8 cellular contexts compared by ENCODE assay signal in genomic region chr5:115542651-115543364, GRCh38. TPM values are rescaled to one million over a fixed set of nuclear protein-coding genes. Genes with fewer than 3 reads are reported as not detected.
DNase-seq lines count a peak whose midpoint lies in the region; ATAC-seq and TF ChIP-seq lines count a peak whose summit lies in the region.

No MANE protein-coding gene starts in this region.

- no peak for DNase-seq in CD4-positive, alpha-beta T cell
- DNase-seq in MM.1S (no peak), dorsolateral prefrontal cortex (peak in 1 of 10 donors; percentile 6), amniotic stem cell (lab: John Stamatoyannopoulos, UW) (no peak), pons (ENCODE audit: low spot score) (no peak), GDM1 (lab: John Stamatoyannopoulos, UW) (no peak)

- intact Hi-C loops in CD4-positive, alpha-beta T cell (cut with DNase I, micrococcal nuclease): loop anchor here (5.0 to 10.0 kb wide), 3 partner anchors 84 to 368 kb away; partner anchors contain the start of genes AP3S1 (in 1 of the 2), ATG12 (in 1 of the 2) and TMED7 (in 1 of the 2)
- intact Hi-C loops in dorsolateral prefrontal cortex (cut with DNase I): loop anchor here (5.0 kb wide), 4 partner anchors 44 to 246 kb away; partner anchors contain the start of genes CCDC112 (in 1 of the 2) and TMED7 (in 1 of the 2)

- H3K36me3 Mint-ChIP-seq in CD4-positive, alpha-beta T cell (ENCODE audit: low read depth): peaks cover 74% of the 10 kb centered on the region

- no peak for TF ChIP-seq CTCF in CD4-positive, alpha-beta T cell (IDR thresholded peaks at IDR 0.05)
- TF ChIP-seq CTCF in MM.1S (IDR thresholded peaks at IDR 0.05; ENCODE audit: low read length) (no peak), dorsolateral prefrontal cortex (IDR thresholded peaks at IDR 0.05 in 54 of 56, conservative IDR thresholded peaks at IDR 0.05 in 2 of 56; ENCODE audit: low read depth in 1 of 56, partially characterized antibody in 56 of 56) (no peak), neural cell (IDR thresholded peaks at IDR 0.05; ENCODE audit: poor library complexity, severe bottlenecking) (no peak)

- H3K4me3 Mint-ChIP-seq in CD4-positive, alpha-beta T cell: peak overlapping the region; percentile 98

- no peak for TF ChIP-seq RAD21 in neural cell (conservative IDR thresholded peaks at IDR 0.05)

- peak overlapping the region; percentile 69 for H3K4me3 ChIP-seq in MM.1S (ENCODE audit: low read length)
- peak overlapping the region; percentile 35 to 97 (median 88) for H3K4me3 ChIP-seq in dorsolateral prefrontal cortex
- peak overlapping the region; percentile 88 for H3K4me3 ChIP-seq in neural cell (ENCODE audit: low read length)

- peaks cover 73% of the 10 kb centered on the region for H3K4me1 Mint-ChIP-seq in CD4-positive, alpha-beta T cell (ENCODE audit: low read depth)

- no peaks in the 10 kb centered on the region for H3K9me3 ChIP-seq in CD4-positive, alpha-beta T cell (ENCODE audit: control insufficient read depth, low read length)
- no peaks in the 10 kb centered on the region for H3K9me3 ChIP-seq in MM.1S (replicated peaks; ENCODE audit: insufficient read depth, low read length)
- H3K9me3 ChIP-seq in neural cell (ENCODE audit: low read length): no peaks in the 10 kb centered on the region

- no peak overlapping the region for H3K27ac ChIP-seq in CD4-positive, alpha-beta T cell (ENCODE audit: low read depth, low read length)
- H3K27ac ChIP-seq in MM.1S (ENCODE audit: low read length) (peak overlapping the region; percentile 96; the same call in 1 of the 2 replicates), dorsolateral prefrontal cortex (peak overlapping the region in 58 of 59 donors; percentile 3 to 99 (median 96)), neural cell (ENCODE audit: low read length) (peak overlapping the region; percentile 91)

- H4K20me1 ChIP-seq in MM.1S (ENCODE audit: insufficient read depth, low read length) (peaks cover 44% of the 10 kb centered on the region; the same call in 1 of the 2 replicates), neural cell (ENCODE audit: insufficient read depth) (peaks cover 7% of the 10 kb centered on the region)

- peak overlapping the region; percentile 98 for H3K27ac Mint-ChIP-seq in CD4-positive, alpha-beta T cell

- H3K79me2 ChIP-seq in MM.1S (ENCODE audit: low read length) (peaks cover 62% of the 10 kb centered on the region), neural cell (replicated peaks; ENCODE audit: insufficient read depth, low read length) (peaks cover 62% of the 10 kb centered on the region)

- POLR2A ChIA-PET in CD4-positive, alpha-beta T cell (lab: Charles Lee): interaction anchor here (0.6 to 3.2 kb wide), 6 partner anchors 9 to 300 kb away, joined by 3 to 33 read pairs (median 12); partner anchors contain the start of genes AP3S1, ATG12 and CCDC112

- H2AFZ ChIP-seq in MM.1S (ENCODE audit: low read length) (no peak overlapping the region), neural cell (ENCODE audit: low read depth, low read length) (no peak overlapping the region)

- no peaks in the 10 kb centered on the region for H3K9me2 ChIP-seq in MM.1S (replicated peaks; ENCODE audit: insufficient read depth, low read length)
- H3K9me2 ChIP-seq in neural cell (ENCODE audit: insufficient read depth, low read length): no peaks in the 10 kb centered on the region

- no peak for ATAC-seq in CD4-positive, alpha-beta T cell (ENCODE audit: poor library complexity)
- ATAC-seq in GM18868 (IDR thresholded peaks at IDR 0.05; ENCODE audit: unreplicated experiment): no peak

- peaks cover 15% of the 10 kb centered on the region; the same call in 1 of the 2 replicates for H3K36me3 ChIP-seq in MM.1S (replicated peaks; ENCODE audit: insufficient read depth, low read length)
- H3K36me3 ChIP-seq in neural cell (ENCODE audit: insufficient read depth, low read length): peaks cover 23% of the 10 kb centered on the region

- H3K27me3 Mint-ChIP-seq in CD4-positive, alpha-beta T cell: no peaks in the 10 kb centered on the region

- H3K4me1 ChIP-seq in MM.1S (ENCODE audit: low read length): peaks cover 23% of the 10 kb centered on the region

- CTCF ChIA-PET in CD4-positive, alpha-beta T cell (lab: Charles Lee): interaction anchor here (1.1 kb wide), 1 partner anchor 32 kb away, joined by 5 read pairs; no protein-coding TSS in a partner anchor

- H3K9me3 Mint-ChIP-seq in CD4-positive, alpha-beta T cell: no peaks in the 10 kb centered on the region

- H3K27me3 ChIP-seq in CD4-positive, alpha-beta T cell (ENCODE audit: control insufficient read depth, insufficient read depth, low read length): no peaks in the 10 kb centered on the region
- H3K27me3 ChIP-seq in MM.1S (replicated peaks; ENCODE audit: insufficient read depth, low read length) (no peaks in the 10 kb centered on the region), dorsolateral prefrontal cortex (no peaks in the 10 kb centered on the region), neural cell (ENCODE audit: insufficient read depth, low read depth, low read length) (no peaks in the 10 kb centered on the region)

- no peak for TF ChIP-seq EP300 in neural cell (conservative IDR thresholded peaks at IDR 0.05; ENCODE audit: poor library complexity, severe bottlenecking)

- peak overlapping the region; percentile 98 for H3K9ac ChIP-seq in MM.1S (ENCODE audit: low read length)
- H3K9ac ChIP-seq in neural cell (ENCODE audit: low read length): peak overlapping the region; percentile 94

- peaks cover 12% of the 10 kb centered on the region for H3F3A ChIP-seq in MM.1S (ENCODE audit: insufficient read depth, low read length)
- no peaks in the 10 kb centered on the region for H3F3A ChIP-seq in neural cell (ENCODE audit: insufficient read depth, low read length, poor library complexity, severe bottlenecking)

- H3K4me2 ChIP-seq in MM.1S (ENCODE audit: low read depth, low read length) (peak overlapping the region; percentile 90), neural cell (ENCODE audit: low read length) (peak overlapping the region; percentile 99)

TF ChIP-seq in neural cell, 6 proteins besides CTCF, POLR2A, EP300 and RAD21:
- no peak for TF ChIP-seq TAF1 (IDR thresholded peaks at IDR 0.05; ENCODE audit: low read depth)
- no peak for TF ChIP-seq POLR2AphosphoS5 (IDR thresholded peaks at IDR 0.05)
- TF ChIP-seq SMC3 (conservative IDR thresholded peaks at IDR 0.05; ENCODE audit: poor library complexity): no peak
- TF ChIP-seq REST (IDR thresholded peaks at IDR 0.05; ENCODE audit: borderline replicate concordance): no peak
- no peak for TF ChIP-seq MXI1 (conservative IDR thresholded peaks at IDR 0.05; ENCODE audit: poor library complexity, severe bottlenecking)
- no peak for TF ChIP-seq EZH2 (IDR thresholded peaks at IDR 0.05; ENCODE audit: borderline replicate concordance, insufficient read depth, low read length, poor library complexity, severe bottlenecking)

RNA-seq across cellular contexts. Expression of gene FEM1C, which starts 1.8 kb away (rescaled TPM):
- 10 to 100 TPM; 43.3 to 44.2 TPM for total RNA-seq in CD4-positive, alpha-beta T cell
- 10 to 100 TPM; 21.3 to 51.8 (median 33.7) TPM for total RNA-seq in dorsolateral prefrontal cortex
- polyA plus RNA-seq in neural cell: 15.1 and 16.4 TPM in 2 replicates
- 54.5 and 63.6 TPM in 2 replicates for polyA minus RNA-seq in neural cell

RNA-seq across cellular contexts. Expression of gene TICAM2, which starts 59.5 kb away (rescaled TPM):
- under 1 TPM; 0.30 to 0.50 TPM for total RNA-seq in CD4-positive, alpha-beta T cell
- total RNA-seq in dorsolateral prefrontal cortex: 1 to 10 TPM; 2.5 to 9.2 (median 5.4) TPM
- not detected in 2 replicates for polyA plus RNA-seq in neural cell
- polyA minus RNA-seq in neural cell: not detected in 2 replicates
